In the genomic region with DNA sequence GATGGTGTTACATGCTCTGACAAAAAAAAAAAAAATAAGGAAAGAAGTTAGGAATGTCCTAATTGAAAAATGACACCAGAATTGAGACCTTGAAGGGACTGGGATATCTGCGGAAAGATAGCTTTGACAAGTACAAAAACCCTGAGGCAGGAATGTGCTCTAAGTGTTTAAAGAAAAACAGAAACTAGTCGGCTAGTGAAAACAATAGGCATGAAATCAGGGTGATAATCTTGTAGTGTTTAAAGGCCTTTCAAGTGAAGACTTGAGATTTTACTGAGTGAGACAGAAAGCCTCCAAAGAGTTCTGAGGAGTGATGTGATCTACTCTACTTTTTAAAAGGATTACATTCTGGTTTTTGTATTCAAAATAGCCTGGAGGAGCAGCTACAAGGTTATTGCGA, we compare ENCODE assay signal across 28 cellular contexts.
DNase-seq lines count a peak whose midpoint lies in the region; ATAC-seq, FAIRE-seq and TF ChIP-seq lines count a peak whose summit lies in the region.
"Had no signal": no experiment of that assay in that cellular context is flagged by ENCODE, and none has a peak within 500 bp of the region (broad histone marks: within the 10 kb centered on the region; RNA-seq: fewer than 3 reads in every experiment).

No MANE protein-coding gene starts in this region.

- CTCF ChIA-PET in HepG2 (lab: Yijun Ruan, JAX; ENCODE audit: low intra/inter-chr PET ratio, low total read pairs), result no interaction called here
- CTCF ChIA-PET in activated CD8-positive, alpha-beta T cell treated with anti-CD3 and anti-CD28 coated beads for 36 hours (lab: Charles Lee), result no interaction called here
- CTCF ChIA-PET in GM10248 (lab: Yijun Ruan, JAX), result no interaction called here

- H3K79me2 ChIP-seq in HepG2 (ENCODE audit: insufficient read depth, low read length) (peaks cover 19% of the 10 kb centered on the region), neural progenitor cell (ENCODE audit: low read depth) (no peaks in the 10 kb centered on the region)
- H3K79me2 ChIP-seq: parathyroid adenoma had no signal

- TF ChIP-seq POLR2A in HepG2 (IDR thresholded peaks at IDR 0.05; ENCODE audit: insufficient read depth in 1 of 2, low read depth in 2 of 2, low read length in 2 of 2) (no peak), right lobe of liver (IDR thresholded peaks at IDR 0.05) (no peak)

- H3K36me3 Mint-ChIP-seq in endodermal cell (ENCODE audit: low read depth) (no peaks in the 10 kb centered on the region), neural progenitor cell (no peaks in the 10 kb centered on the region)
- H3K36me3 Mint-ChIP-seq in activated CD8-positive, alpha-beta T cell treated with anti-CD3 and anti-CD28 coated beads for 36 hours (ENCODE audit: low read depth), result no peaks in the 10 kb centered on the region
- H3K36me3 Mint-ChIP-seq: activated naive CD8-positive, alpha-beta T cell treated with anti-CD3 and anti-CD28 coated beads, Interleukin-2, amount 10 ng/mL, durations not matched to agents 7 days and 5 days; brain; CD4-positive, alpha-beta memory T cell; naive thymus-derived CD8-positive, alpha-beta T cell had no signal

- H3K4me3 ChIP-seq in HepG2 (replicated peaks in 1 of 3; ENCODE audit: insufficient read depth in 1 of 3, low read depth in 2 of 3, low read length in 3 of 3), result no peak overlapping the region
- no peak overlapping the region for H3K4me3 ChIP-seq in right lobe of liver
- peak overlapping the region; percentile 0 for H3K4me3 ChIP-seq in endodermal cell (ENCODE audit: low read length)
- no peak overlapping the region for H3K4me3 ChIP-seq in neural progenitor cell
- no peak overlapping the region for H3K4me3 ChIP-seq in upper lobe of right lung
- no peak overlapping the region for H3K4me3 ChIP-seq in ascending aorta

- TF ChIP-seq EP300 in HepG2 (IDR thresholded peaks at IDR 0.05; ENCODE audit: low read depth in 2 of 2, low read length in 2 of 2) (no peak), HepG2 (CRISPR knock-in tag; IDR thresholded peaks at IDR 0.05; ENCODE audit: borderline replicate concordance) (no peak)

- no peaks in the 10 kb centered on the region for H3F3A ChIP-seq in neural progenitor cell (ENCODE audit: low read depth)

- DNase-seq in HepG2 (ENCODE audit: low spot score), result no peak
- DNase-seq in right lobe of liver, result no peak
- no peak for DNase-seq in endodermal cell
- DNase-seq in neural progenitor cell (ENCODE audit: low spot score), result peak; percentile 40
- no peak for DNase-seq in upper lobe of right lung
- no peak for DNase-seq in activated CD8-positive, alpha-beta T cell treated with anti-CD3 and anti-CD28 coated beads for 36 hours
- no peak for DNase-seq in GM10248 (ENCODE audit: extremely low spot score)
- no peak for DNase-seq in ascending aorta (ENCODE audit: low spot score in 2 of 2)
- DNase-seq: activated CD4-positive, alpha-beta T cell treated with anti-CD3 and anti-CD28 coated beads, Interleukin-2, amount 50 U/mL, for 4 hours; activated CD8-positive, alpha-beta memory T cell treated with anti-CD3 and anti-CD28 coated beads, Interleukin-2, amount 50 U/mL, for 4 hours; activated naive CD8-positive, alpha-beta T cell treated with anti-CD3 and anti-CD28 coated beads, Interleukin-2, amount 10 ng/mL, durations not matched to agents 7 days and 5 days; AML-193; CD4-positive, alpha-beta memory T cell; effector CD4-positive, alpha-beta T cell; foreskin fibroblast; GDM1; left cardiac atrium; naive thymus-derived CD8-positive, alpha-beta T cell; NCI-H187; NCI-H526 treated with DMSO at 0.1 percent for 48 hours; WERI-Rb-1 had no signal

- POLR2A ChIA-PET in HepG2 (lab: Yijun Ruan, JAX) (interaction anchor here (1.1 kb wide), 1 partner anchor 180 kb away, joined by 3 read pairs; no protein-coding TSS in a partner anchor), GM10248 (lab: Yijun Ruan, JAX) (no interaction called here)
- POLR2A ChIA-PET in activated CD8-positive, alpha-beta T cell treated with anti-CD3 and anti-CD28 coated beads for 36 hours (lab: Charles Lee), result no interaction called here

- no peak overlapping the region for H2AFZ ChIP-seq in HepG2 (ENCODE audit: low read length)
- H2AFZ ChIP-seq in neural progenitor cell (replicated peaks), result no peak overlapping the region
- H2AFZ ChIP-seq: parathyroid adenoma had no signal

- WGBS in HepG2 (ENCODE audit: low lambda C conversion rate), result 77% methylated on average over 3 of the region's 3 CpGs
- WGBS in right lobe of liver (ENCODE audit: insufficient coverage, low coverage, low lambda C conversion rate, missing lambda C conversion rate), result 72% methylated on average over 3 of the region's 3 CpGs
- WGBS in endodermal cell (ENCODE audit: insufficient coverage in 1 of 2, insufficient read length in 1 of 2), 2 experiments, result 55 to 58% methylated on average over 3 of the region's 3 CpGs

- peak overlapping the region; percentile 42 for H3K27ac Mint-ChIP-seq in endodermal cell
- peak overlapping the region; percentile 9 for H3K27ac Mint-ChIP-seq in neural progenitor cell
- H3K27ac Mint-ChIP-seq in activated CD8-positive, alpha-beta T cell treated with anti-CD3 and anti-CD28 coated beads for 36 hours, result no peak overlapping the region
- H3K27ac Mint-ChIP-seq: activated naive CD8-positive, alpha-beta T cell treated with anti-CD3 and anti-CD28 coated beads, Interleukin-2, amount 10 ng/mL, durations not matched to agents 7 days and 5 days; activated T-helper 17 cell treated with anti-CD3 and anti-CD28 coated beads, Interleukin-2, amount 50 U/mL, for 72 hours; brain; CD4-positive, alpha-beta memory T cell; T-helper 2 cell treated with Interferon-gamma antibody and Interleukin-4, amounts not matched to agents 5 μg/mL and 100 μg/mL, for 36 hours had no signal

- H3K4me3 Mint-ChIP-seq in endodermal cell (peak overlapping the region; percentile 11), neural progenitor cell (no peak overlapping the region)
- no peak overlapping the region for H3K4me3 Mint-ChIP-seq in activated CD8-positive, alpha-beta T cell treated with anti-CD3 and anti-CD28 coated beads for 36 hours
- H3K4me3 Mint-ChIP-seq: activated naive CD8-positive, alpha-beta T cell treated with anti-CD3 and anti-CD28 coated beads, Interleukin-2, amount 10 ng/mL, durations not matched to agents 7 days and 5 days; activated T-helper 17 cell treated with anti-CD3 and anti-CD28 coated beads, Interleukin-2, amount 50 U/mL, for 72 hours; brain; CD4-positive, alpha-beta memory T cell; naive thymus-derived CD8-positive, alpha-beta T cell; T-helper 2 cell treated with Interferon-gamma antibody and Interleukin-4, amounts not matched to agents 5 μg/mL and 100 μg/mL, for 36 hours had no signal

- H3K9me3 ChIP-seq in HepG2 (ENCODE audit: low read length) (no peaks in the 10 kb centered on the region), right lobe of liver (no peaks in the 10 kb centered on the region), endodermal cell (ENCODE audit: control insufficient read depth, low read length) (no peaks in the 10 kb centered on the region), neural progenitor cell (ENCODE audit: low read depth) (no peaks in the 10 kb centered on the region), upper lobe of right lung (no peaks in the 10 kb centered on the region), ascending aorta (no peaks in the 10 kb centered on the region)

- in situ Hi-C loops in HepG2 (cut with HindIII; ENCODE audit: extremely low pct_ligation_motif_present, low pct_unique_long_range_greater_than_20kb), result no loop called here

- intact Hi-C loops in HepG2 (cut with micrococcal nuclease; ENCODE audit: unreplicated experiment), result loop anchor here (10.0 kb wide), 1 partner anchor 471 kb away; the partner anchor contains the start of gene SCN3A
- intact Hi-C loops in right lobe of liver (cut with DNase I), result no loop called here
- intact Hi-C loops in upper lobe of right lung (cut with DNase I), result loop anchor here (10.0 kb wide), 1 partner anchor 181 kb away; no protein-coding TSS in a partner anchor
- intact Hi-C loops in activated CD8-positive, alpha-beta T cell treated with anti-CD3 and anti-CD28 coated beads for 36 hours (cut with micrococcal nuclease), result loop anchor here (10.0 kb wide), 1 partner anchor 181 kb away; no protein-coding TSS in a partner anchor
- intact Hi-C loops in ascending aorta (cut with DNase I), result loop anchor here (10.0 kb wide), 2 partner anchors 261 to 471 kb away; partner anchors contain the start of gene SCN3A

- no peak overlapping the region for H3K4me2 ChIP-seq in HepG2 (ENCODE audit: low read depth, low read length)
- H3K4me2 ChIP-seq in neural progenitor cell, result peak overlapping the region; percentile 0

- no peak for TF ChIP-seq RAD21 in HepG2 (CRISPR knock-in tag; IDR thresholded peaks at IDR 0.05)

- H3K9ac ChIP-seq in HepG2 (ENCODE audit: insufficient read depth, low read depth, low read length) (no peak overlapping the region), endodermal cell (ENCODE audit: extremely low read depth, low read length, poor library complexity, severe bottlenecking) (no peak overlapping the region), neural progenitor cell (no peak overlapping the region)
- H3K9ac ChIP-seq: parathyroid adenoma had no signal

- no TSS peak for BruUV-seq in HepG2 (replicated peaks; lab: Mats Ljungman, UMichigan)

- peaks cover 48% of the 10 kb centered on the region for H3K4me1 ChIP-seq in HepG2 (ENCODE audit: insufficient read depth, low read length)
- H3K4me1 ChIP-seq in right lobe of liver, result peaks cover 0 to 19% (median 0%) of the 10 kb centered on the region in 4 donors
- H3K4me1 ChIP-seq in endodermal cell (ENCODE audit: control insufficient read depth, insufficient read depth, low read length), result peaks cover 11% of the 10 kb centered on the region
- peaks cover 8% of the 10 kb centered on the region for H3K4me1 ChIP-seq in neural progenitor cell
- no peaks in the 10 kb centered on the region for H3K4me1 ChIP-seq in upper lobe of right lung
- peaks cover 0 to 12% of the 10 kb centered on the region in 2 donors for H3K4me1 ChIP-seq in ascending aorta
- H3K4me1 ChIP-seq: parathyroid adenoma had no signal

- TF ChIP-seq CTCF in HepG2 (CRISPR knock-in tag; IDR thresholded peaks at IDR 0.05), result no peak
- TF ChIP-seq CTCF in right lobe of liver (IDR thresholded peaks at IDR 0.05), result no peak
- peak; percentile 13 for TF ChIP-seq CTCF in endodermal cell (conservative IDR thresholded peaks at IDR 0.05)
- TF ChIP-seq CTCF in neural progenitor cell (IDR thresholded peaks at IDR 0.05), result no peak
- TF ChIP-seq CTCF in upper lobe of right lung (IDR thresholded peaks at IDR 0.05), result no peak
- no peak for TF ChIP-seq CTCF in activated CD8-positive, alpha-beta T cell treated with anti-CD3 and anti-CD28 coated beads for 36 hours (IDR thresholded peaks at IDR 0.05)
- no peak for TF ChIP-seq CTCF in GM10248 (IDR thresholded peaks at IDR 0.05; ENCODE audit: control extremely low read depth, extremely low read depth, low read depth, missing control alignments)
- TF ChIP-seq CTCF in ascending aorta (IDR thresholded peaks at IDR 0.05), result no peak

- H3K27ac ChIP-seq in HepG2 (ENCODE audit: extremely low read length, insufficient read depth, low read length), result no peak overlapping the region
- peak overlapping the region in 1 of 3 donors; percentile 16 for H3K27ac ChIP-seq in right lobe of liver
- no peak overlapping the region for H3K27ac ChIP-seq in endodermal cell (ENCODE audit: low read depth, low read length)
- H3K27ac ChIP-seq in neural progenitor cell, result no peak overlapping the region
- H3K27ac ChIP-seq in upper lobe of right lung, result no peak overlapping the region
- no peak overlapping the region for H3K27ac ChIP-seq in ascending aorta
- H3K27ac ChIP-seq: parathyroid adenoma, RWPE1, WERI-Rb-1 had no signal

- H3K27me3 ChIP-seq in HepG2 (ENCODE audit: control insufficient read depth in 1 of 2, insufficient read depth in 2 of 2, low read length in 2 of 2) (no peaks in the 10 kb centered on the region), right lobe of liver (no peaks in the 10 kb centered on the region), endodermal cell (ENCODE audit: control insufficient read depth, insufficient read depth, low read length, poor library complexity, severe bottlenecking) (no peaks in the 10 kb centered on the region), neural progenitor cell (no peaks in the 10 kb centered on the region), upper lobe of right lung (no peaks in the 10 kb centered on the region), ascending aorta (no peaks in the 10 kb centered on the region)

- H3K4me1 Mint-ChIP-seq in endodermal cell (peaks cover 28% of the 10 kb centered on the region), neural progenitor cell (peaks cover 14% of the 10 kb centered on the region)
- no peaks in the 10 kb centered on the region for H3K4me1 Mint-ChIP-seq in activated CD8-positive, alpha-beta T cell treated with anti-CD3 and anti-CD28 coated beads for 36 hours (ENCODE audit: low read depth)
- H3K4me1 Mint-ChIP-seq: activated T-helper 17 cell treated with anti-CD3 and anti-CD28 coated beads, Interleukin-2, amount 50 U/mL, for 72 hours; CD4-positive, alpha-beta memory T cell had no signal

- ATAC-seq in HepG2 (no peak), right lobe of liver (no peak), upper lobe of right lung (peak; percentile 31)
- ATAC-seq in activated CD8-positive, alpha-beta T cell treated with anti-CD3 and anti-CD28 coated beads for 36 hours, result no peak
- ATAC-seq: activated T-helper 17 cell treated with anti-CD3 and anti-CD28 coated beads, Interleukin-2, amount 50 U/mL, for 72 hours; left cardiac atrium; naive thymus-derived CD8-positive, alpha-beta T cell had no signal

- H3K9me3 Mint-ChIP-seq in endodermal cell (no peaks in the 10 kb centered on the region), neural progenitor cell (no peaks in the 10 kb centered on the region)
- H3K9me3 Mint-ChIP-seq in activated CD8-positive, alpha-beta T cell treated with anti-CD3 and anti-CD28 coated beads for 36 hours, result no peaks in the 10 kb centered on the region
- H3K9me3 Mint-ChIP-seq: activated naive CD8-positive, alpha-beta T cell treated with anti-CD3 and anti-CD28 coated beads, Interleukin-2, amount 10 ng/mL, durations not matched to agents 7 days and 5 days; brain; T-helper 2 cell treated with Interferon-gamma antibody and Interleukin-4, amounts not matched to agents 5 μg/mL and 100 μg/mL, for 36 hours had no signal

- no peaks in the 10 kb centered on the region for H3K27me3 Mint-ChIP-seq in endodermal cell (ENCODE audit: insufficient read depth)
- H3K27me3 Mint-ChIP-seq in neural progenitor cell (ENCODE audit: insufficient read depth, low read depth), result no peaks in the 10 kb centered on the region
- peaks cover 1% of the 10 kb centered on the region for H3K27me3 Mint-ChIP-seq in activated CD8-positive, alpha-beta T cell treated with anti-CD3 and anti-CD28 coated beads for 36 hours
- H3K27me3 Mint-ChIP-seq: activated naive CD8-positive, alpha-beta T cell treated with anti-CD3 and anti-CD28 coated beads, Interleukin-2, amount 10 ng/mL, durations not matched to agents 7 days and 5 days; activated T-helper 17 cell treated with anti-CD3 and anti-CD28 coated beads, Interleukin-2, amount 50 U/mL, for 72 hours; brain; CD4-positive, alpha-beta memory T cell had no signal

- H3K36me3 ChIP-seq in HepG2 (replicated peaks in 1 of 2; ENCODE audit: control insufficient read depth in 1 of 2, insufficient read depth in 2 of 2, low read length in 2 of 2) (peaks cover 5 to 13% of the 10 kb centered on the region in 2 experiments), right lobe of liver (no peaks in the 10 kb centered on the region), endodermal cell (ENCODE audit: control insufficient read depth, insufficient read depth, low read length) (no peaks in the 10 kb centered on the region), neural progenitor cell (no peaks in the 10 kb centered on the region), upper lobe of right lung (no peaks in the 10 kb centered on the region), ascending aorta (no peaks in the 10 kb centered on the region)
- H3K36me3 ChIP-seq: WERI-Rb-1 had no signal

- no peak for FAIRE-seq in HepG2 (lab: Jason Lieb, UNC)
- FAIRE-seq: A204.1, urothelium cell line had no signal

- H4K20me1 ChIP-seq in HepG2 (ENCODE audit: insufficient read depth, low read length), result no peaks in the 10 kb centered on the region
- no peaks in the 10 kb centered on the region for H4K20me1 ChIP-seq in neural progenitor cell (ENCODE audit: low read depth)

Comparison
In these comparisons a context has a peak if more than half of its experiments do, and no peak if none do; other contexts are left out.
1. intact Hi-C loops: an anchor here in HepG2 (10.0 kb wide), upper lobe of right lung (10.0 kb wide), activated CD8-positive, alpha-beta T cell treated with anti-CD3 and anti-CD28 coated beads for 36 hours (10.0 kb wide) and ascending aorta (10.0 kb wide); none called in right lobe of liver.